Comparison of ENCODE assay signal across 20 cellular contexts in genomic region chr1:113247805-113248204, GRCh38.
"Had no signal": no experiment of that assay in that cellular context is flagged by ENCODE, and none has a peak within 500 bp of the region (broad histone marks: within the 10 kb centered on the region; RNA-seq: fewer than 3 reads in every experiment).

No MANE protein-coding gene starts in this region.

- H3K4me3 ChIP-seq: ascending aorta, esophagus muscularis mucosa, psoas muscle, right lobe of liver, smooth muscle cell, uterus had no signal

- H3K4me1 Mint-ChIP-seq: activated CD4-positive, alpha-beta T cell treated with anti-CD3 and anti-CD28 coated beads for 36 hours; activated CD8-positive, alpha-beta memory T cell treated with anti-CD3 and anti-CD28 coated beads, Interleukin-2, amount 10 ng/mL, durations not matched to agents 7 days and 5 days; activated naive CD4-positive, alpha-beta T cell treated with anti-CD3 and anti-CD28 coated beads, Interleukin-2, amount 10 ng/mL, durations not matched to agents 7 days and 5 days had no signal

- H3K27me3 ChIP-seq: ascending aorta, esophagus muscularis mucosa, right lobe of liver, uterus had no signal

- H3K9me3 ChIP-seq: ascending aorta, esophagus muscularis mucosa, psoas muscle, right lobe of liver, uterus had no signal

- ATAC-seq: activated CD4-positive, alpha-beta T cell treated with anti-CD3 and anti-CD28 coated beads for 36 hours; activated CD8-positive, alpha-beta memory T cell treated with anti-CD3 and anti-CD28 coated beads, Interleukin-2, amount 10 ng/mL, durations not matched to agents 7 days and 5 days; left ventricle myocardium superior; psoas muscle; right lobe of liver had no signal

- H3K36me3 ChIP-seq: ascending aorta, esophagus muscularis mucosa, right lobe of liver, uterus had no signal

- H3K27ac ChIP-seq: ascending aorta, esophagus muscularis mucosa, psoas muscle, right lobe of liver, uterus had no signal

- H3K9me3 Mint-ChIP-seq: activated CD4-positive, alpha-beta memory T cell treated with anti-CD3 and anti-CD28 coated beads for 36 hours; activated naive CD4-positive, alpha-beta T cell treated with anti-CD3 and anti-CD28 coated beads, Interleukin-2, amount 10 ng/mL, durations not matched to agents 7 days and 5 days; activated T-cell treated with anti-CD3 and anti-CD28 coated beads, Interleukin-2, amount 50 U/mL, for 24 hours; natural killer cell treated with Interleukin-12 subunit alpha and Interleukin-12 subunit beta and Interleukin-15 and Interleukin-18, amount 100 ng/mL, for 72 hours; stimulated activated naive CD8-positive, alpha-beta T cell treated with anti-CD3 and anti-CD28 coated beads, Interleukin-15, Interleukin-2, amounts not matched to agents 100 ng/mL and 50 ng/mL, for 24 hours had no signal

- DNase-seq: activated CD4-positive, alpha-beta memory T cell treated with anti-CD3 and anti-CD28 coated beads for 36 hours; activated CD4-positive, alpha-beta T cell treated with anti-CD3 and anti-CD28 coated beads for 36 hours; activated CD8-positive, alpha-beta memory T cell treated with anti-CD3 and anti-CD28 coated beads, Interleukin-2, amount 10 ng/mL, durations not matched to agents 7 days and 5 days; activated naive CD4-positive, alpha-beta T cell treated with anti-CD3 and anti-CD28 coated beads, Interleukin-2, amount 10 ng/mL, durations not matched to agents 7 days and 5 days; activated T-cell treated with anti-CD3 and anti-CD28 coated beads, Interleukin-2, amount 50 U/mL, for 24 hours; hypothalamus; left ventricle myocardium superior; mesenchymal stem cell; psoas muscle; right lobe of liver; stimulated activated CD4-positive, alpha-beta T cell treated with anti-CD3 and anti-CD28 coated beads, Interleukin-4, amount 100 ng/mL, for 4 hours; stimulated activated CD8-positive, alpha-beta memory T cell treated with anti-CD3 and anti-CD28 coated beads, Interleukin-4, amount 100 ng/mL, for 48 hours; T-helper 1 cell; T1000; uterus had no signal

- H3K4me2 ChIP-seq: smooth muscle cell had no signal

- H3K4me1 ChIP-seq: ascending aorta, esophagus muscularis mucosa, psoas muscle, right lobe of liver, uterus had no signal

- H3K4me3 Mint-ChIP-seq: activated CD4-positive, alpha-beta memory T cell treated with anti-CD3 and anti-CD28 coated beads for 36 hours; activated CD4-positive, alpha-beta T cell treated with anti-CD3 and anti-CD28 coated beads for 36 hours; activated CD8-positive, alpha-beta memory T cell treated with anti-CD3 and anti-CD28 coated beads, Interleukin-2, amount 10 ng/mL, durations not matched to agents 7 days and 5 days; activated naive CD4-positive, alpha-beta T cell treated with anti-CD3 and anti-CD28 coated beads, Interleukin-2, amount 10 ng/mL, durations not matched to agents 7 days and 5 days; activated T-cell treated with anti-CD3 and anti-CD28 coated beads, Interleukin-2, amount 50 U/mL, for 24 hours; natural killer cell treated with Interleukin-12 subunit alpha and Interleukin-12 subunit beta and Interleukin-15 and Interleukin-18, amount 100 ng/mL, for 72 hours; stimulated activated naive CD8-positive, alpha-beta T cell treated with anti-CD3 and anti-CD28 coated beads, Interleukin-15, Interleukin-2, amounts not matched to agents 100 ng/mL and 50 ng/mL, for 24 hours had no signal

- H3K36me3 Mint-ChIP-seq: activated CD4-positive, alpha-beta memory T cell treated with anti-CD3 and anti-CD28 coated beads for 36 hours; activated CD8-positive, alpha-beta memory T cell treated with anti-CD3 and anti-CD28 coated beads, Interleukin-2, amount 10 ng/mL, durations not matched to agents 7 days and 5 days; activated naive CD4-positive, alpha-beta T cell treated with anti-CD3 and anti-CD28 coated beads, Interleukin-2, amount 10 ng/mL, durations not matched to agents 7 days and 5 days; natural killer cell treated with Interleukin-12 subunit alpha and Interleukin-12 subunit beta and Interleukin-15 and Interleukin-18, amount 100 ng/mL, for 72 hours had no signal

- H3K27ac Mint-ChIP-seq: activated CD4-positive, alpha-beta memory T cell treated with anti-CD3 and anti-CD28 coated beads for 36 hours; activated CD4-positive, alpha-beta T cell treated with anti-CD3 and anti-CD28 coated beads for 36 hours; activated CD8-positive, alpha-beta memory T cell treated with anti-CD3 and anti-CD28 coated beads, Interleukin-2, amount 10 ng/mL, durations not matched to agents 7 days and 5 days; activated naive CD4-positive, alpha-beta T cell treated with anti-CD3 and anti-CD28 coated beads, Interleukin-2, amount 10 ng/mL, durations not matched to agents 7 days and 5 days; activated T-cell treated with anti-CD3 and anti-CD28 coated beads, Interleukin-2, amount 50 U/mL, for 24 hours; natural killer cell treated with Interleukin-12 subunit alpha and Interleukin-12 subunit beta and Interleukin-15 and Interleukin-18, amount 100 ng/mL, for 72 hours; stimulated activated naive CD8-positive, alpha-beta T cell treated with anti-CD3 and anti-CD28 coated beads, Interleukin-15, Interleukin-2, amounts not matched to agents 100 ng/mL and 50 ng/mL, for 24 hours had no signal
